29 cellular contexts compared by ENCODE assay signal in the genomic region with DNA sequence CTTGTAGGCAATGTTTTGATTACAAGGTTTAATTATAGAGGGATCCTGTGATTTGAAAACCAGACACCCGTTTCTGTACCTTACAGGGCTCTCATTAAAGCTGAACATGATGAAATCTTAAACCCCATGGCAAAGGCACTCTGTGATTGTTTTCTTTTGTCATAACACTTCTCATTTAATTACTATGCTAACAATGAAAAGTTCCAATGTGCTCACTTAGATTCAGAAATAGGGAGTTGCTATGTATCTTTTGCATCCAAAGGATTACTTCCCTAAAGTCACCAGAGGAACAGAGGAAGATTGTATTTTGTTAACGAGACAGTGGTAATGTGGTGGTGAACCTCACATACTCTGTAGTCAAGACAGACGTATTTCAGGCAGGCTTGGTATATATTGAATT.
DNase-seq lines count a peak whose midpoint lies in the region; TF ChIP-seq lines count a peak whose summit lies in the region.
"Had no signal": no experiment of that assay in that cellular context is flagged by ENCODE, and none has a peak within 500 bp of the region (broad histone marks: within the 10 kb centered on the region; RNA-seq: fewer than 3 reads in every experiment).

No MANE protein-coding gene starts in this region.

- H3K9me3 ChIP-seq in smooth muscle cell (replicated peaks; ENCODE audit: low read depth) = no peaks in the 10 kb centered on the region
- H3K9me3 ChIP-seq: HAP-1, mucosa of descending colon, pancreas, uterus had no signal

- H3F3A ChIP-seq in smooth muscle cell (ENCODE audit: low read depth) = no peaks in the 10 kb centered on the region

- DNase-seq in NCI-H1436 (lab: John Stamatoyannopoulos, UW) (peak; percentile 24), NCI-H1436 treated with DMSO at 0.1 percent for 48 hours (lab: John Stamatoyannopoulos, UW) (no peak), NCI-H69 (lab: John Stamatoyannopoulos, UW) (peak; percentile 97), fibroblast of peridontal ligament (ENCODE audit: extremely low read depth) (peak; percentile 27), smooth muscle cell (lab: John Stamatoyannopoulos, UW; ENCODE audit: unreplicated experiment) (no peak), G401 (ENCODE audit: low spot score) (no peak), NCI-H2107 (lab: John Stamatoyannopoulos, UW) (no peak), dorsolateral prefrontal cortex (no peak)
- DNase-seq: 8988T; activated CD4-positive, alpha-beta memory T cell treated with anti-CD3 and anti-CD28 coated beads for 36 hours; activated CD4-positive, CD25-positive, alpha-beta regulatory T cell treated with anti-CD3 and anti-CD28 coated beads, Interleukin-2, amount 50 U/mL, for 72 hours; activated CD8-positive, alpha-beta memory T cell treated with anti-CD3 and anti-CD28 coated beads, Interleukin-2, amount 50 U/mL, for 4 hours; activated naive CD4-positive, alpha-beta T cell treated with anti-CD3 and anti-CD28 coated beads, Interleukin-2, amount 10 ng/mL, durations not matched to agents 7 days and 5 days; amniotic stem cell; effector memory CD8-positive, alpha-beta T cell; GF-D8; hippocampal formation; KBM-7; left cardiac atrium; mucosa of descending colon; NCI-H187 treated with DMSO at 0.1 percent for 48 hours; NCI-H345; pancreas; stimulated activated naive CD4-positive, alpha-beta T cell; T-helper 17 cell; uterus had no signal

- H2AFZ ChIP-seq in smooth muscle cell (ENCODE audit: low read depth) = no peak overlapping the region

- peak overlapping the region; percentile 9 for H3K9ac ChIP-seq in smooth muscle cell (ENCODE audit: low read depth)

- H3K4me2 ChIP-seq in smooth muscle cell = peak overlapping the region; percentile 60

- H3K27me3 ChIP-seq in smooth muscle cell (ENCODE audit: low read depth) (no peaks in the 10 kb centered on the region), dorsolateral prefrontal cortex (peaks cover 0 to 2% (median 0%) of the 10 kb centered on the region in 45 donors)
- H3K27me3 ChIP-seq: pancreas, uterus had no signal

- TF ChIP-seq CTCF in smooth muscle cell (IDR thresholded peaks at IDR 0.05; ENCODE audit: borderline replicate concordance, insufficient read depth, poor library complexity, severe bottlenecking) = no peak
- no peak for TF ChIP-seq CTCF in dorsolateral prefrontal cortex (IDR thresholded peaks at IDR 0.05 in 54 of 56, conservative IDR thresholded peaks at IDR 0.05 in 2 of 56; ENCODE audit: low read depth in 1 of 56, partially characterized antibody in 56 of 56)

- peak overlapping the region; percentile 84 for H3K27ac ChIP-seq in smooth muscle cell (ENCODE audit: low read depth)
- H3K27ac ChIP-seq in dorsolateral prefrontal cortex = no peak overlapping the region
- H3K27ac ChIP-seq: pancreas, RWPE1, SK-N-MC, uterus had no signal

- H3K36me3 ChIP-seq in smooth muscle cell (ENCODE audit: low read depth) = no peaks in the 10 kb centered on the region
- H3K36me3 ChIP-seq: HAP-1, pancreas, uterus had no signal

- intact Hi-C loops in dorsolateral prefrontal cortex (cut with DNase I) = no loop called here

- H3K4me3 ChIP-seq in smooth muscle cell = no peak overlapping the region
- H3K4me3 ChIP-seq in dorsolateral prefrontal cortex = no peak overlapping the region
- H3K4me3 ChIP-seq: HAP-1, mucosa of descending colon, pancreas, SK-N-MC, uterus had no signal

- H3K79me2 ChIP-seq in smooth muscle cell (ENCODE audit: low read depth) = no peaks in the 10 kb centered on the region

- 41% methylated on average over 3 of the region's 3 CpGs for whole genome bisulfite sequencing in smooth muscle cell (ENCODE audit: low lambda C conversion rate)

- peaks cover 13% of the 10 kb centered on the region for H3K4me1 ChIP-seq in smooth muscle cell (ENCODE audit: low read depth)
- H3K4me1 ChIP-seq: pancreas, uterus had no signal

- H4K20me1 ChIP-seq in smooth muscle cell (ENCODE audit: low read depth) = no peaks in the 10 kb centered on the region

- in situ Hi-C loops in G401 (cut with HindIII; ENCODE audit: low sequenced_read_pairs) = no loop called here

Comparison
In these comparisons a context has a peak if more than half of its experiments do, and no peak if none do; other contexts are left out.
1. DNase-seq: peak in NCI-H1436 (single experiment), NCI-H69 (single experiment) and fibroblast of peridontal ligament (single experiment); none in NCI-H1436 treated with DMSO at 0.1 percent for 48 hours (single experiment), smooth muscle cell (single experiment), G401 (single experiment), NCI-H2107 (single experiment) and dorsolateral prefrontal cortex (0 of 10).